1 cellular context compared by ENCODE assay signal in the genomic region with DNA sequence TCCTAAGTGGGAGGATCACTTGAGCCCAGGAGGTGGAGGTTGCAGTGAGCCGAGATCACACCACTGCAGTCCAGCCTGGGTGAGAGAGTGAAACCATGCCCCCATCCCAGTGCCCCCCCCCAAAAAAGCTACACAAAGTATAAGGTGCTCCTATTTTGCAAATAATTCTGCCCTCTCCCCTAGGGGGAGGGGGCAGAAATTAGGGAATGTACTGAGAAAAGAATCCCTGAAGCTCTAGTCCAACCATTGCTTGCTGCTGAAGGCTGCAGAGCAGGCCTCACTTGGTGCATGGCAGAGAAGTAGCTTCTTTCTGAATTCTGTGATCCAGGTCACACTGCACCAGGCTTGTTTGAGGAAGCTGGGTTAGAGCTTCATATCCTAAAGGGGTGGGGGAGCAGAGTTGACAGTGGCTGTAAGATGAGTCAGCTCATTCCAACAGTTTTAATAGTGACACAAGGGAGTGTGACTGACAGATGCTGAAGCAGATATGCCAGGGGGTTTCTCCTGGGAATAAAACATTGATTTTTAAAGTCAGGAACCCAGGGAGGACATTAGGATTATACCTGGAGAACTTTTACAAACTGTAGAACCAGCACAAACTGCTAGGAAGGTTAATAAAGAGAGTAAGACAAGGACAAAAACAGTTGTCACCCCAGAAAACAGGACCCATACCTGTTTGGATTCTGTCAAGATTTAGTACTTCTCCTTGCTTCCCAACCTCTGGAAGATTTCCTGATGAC.
A peak's percentile ranks its signal among the peaks of the same experiment; 100 is the strongest.
TF ChIP-seq lines count a peak whose summit lies in the region.

No MANE protein-coding gene starts in this region.

TF ChIP-seq in K562, 482 proteins besides CTCF, POLR2A, EP300 and RAD21 (continued from another document and continues in another):
- TF ChIP-seq, protein P1, sequence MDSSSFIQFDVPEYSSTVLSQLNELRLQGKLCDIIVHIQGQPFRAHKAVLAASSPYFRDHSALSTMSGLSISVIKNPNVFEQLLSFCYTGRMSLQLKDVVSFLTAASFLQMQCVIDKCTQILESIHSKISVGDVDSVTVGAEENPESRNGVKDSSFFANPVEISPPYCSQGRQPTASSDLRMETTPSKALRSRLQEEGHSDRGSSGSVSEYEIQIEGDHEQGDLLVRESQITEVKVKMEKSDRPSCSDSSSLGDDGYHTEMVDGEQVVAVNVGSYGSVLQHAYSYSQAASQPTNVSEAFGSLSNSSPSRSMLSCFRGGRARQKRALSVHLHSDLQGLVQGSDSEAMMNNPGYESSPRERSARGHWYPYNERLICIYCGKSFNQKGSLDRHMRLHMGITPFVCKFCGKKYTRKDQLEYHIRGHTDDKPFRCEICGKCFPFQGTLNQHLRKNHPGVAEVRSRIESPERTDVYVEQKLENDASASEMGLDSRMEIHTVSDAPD (CRISPR knock-in tag; IDR thresholded peaks at IDR 0.05): no peak
- peak; percentile 79 for TF ChIP-seq ATF7 (IDR thresholded peaks at IDR 0.05)
- TF ChIP-seq MAFF (IDR thresholded peaks at IDR 0.05; ENCODE audit: low read length): peak; percentile 97
- TF ChIP-seq STAT5A (IDR thresholded peaks at IDR 0.05; ENCODE audit: borderline replicate concordance, low read length): peak; percentile 72
- no peak for TF ChIP-seq FOXK1 (CRISPR knock-in tag; IDR thresholded peaks at IDR 0.05; ENCODE audit: borderline replicate concordance)
- TF ChIP-seq, protein P2, sequence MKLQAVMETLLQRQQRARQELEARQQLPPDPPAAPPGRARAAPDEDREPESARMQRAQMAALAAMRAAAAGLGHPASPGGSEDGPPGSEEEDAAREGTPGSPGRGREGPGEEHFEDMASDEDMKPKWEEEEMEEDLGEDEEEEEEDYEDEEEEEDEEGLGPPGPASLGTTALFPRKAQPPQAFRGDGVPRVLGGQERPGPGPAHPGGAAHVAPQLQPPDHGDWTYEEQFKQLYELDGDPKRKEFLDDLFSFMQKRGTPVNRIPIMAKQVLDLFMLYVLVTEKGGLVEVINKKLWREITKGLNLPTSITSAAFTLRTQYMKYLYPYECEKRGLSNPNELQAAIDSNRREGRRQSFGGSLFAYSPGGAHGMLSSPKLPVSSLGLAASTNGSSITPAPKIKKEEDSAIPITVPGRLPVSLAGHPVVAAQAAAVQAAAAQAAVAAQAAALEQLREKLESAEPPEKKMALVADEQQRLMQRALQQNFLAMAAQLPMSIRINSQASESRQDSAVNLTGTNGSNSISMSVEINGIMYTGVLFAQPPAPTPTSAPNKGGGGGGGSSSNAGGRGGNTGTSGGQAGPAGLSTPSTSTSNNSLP (IDR thresholded peaks at IDR 0.05; ENCODE audit: borderline replicate concordance, low read depth, low read length): peak; percentile 92
- TF ChIP-seq, protein P3, sequence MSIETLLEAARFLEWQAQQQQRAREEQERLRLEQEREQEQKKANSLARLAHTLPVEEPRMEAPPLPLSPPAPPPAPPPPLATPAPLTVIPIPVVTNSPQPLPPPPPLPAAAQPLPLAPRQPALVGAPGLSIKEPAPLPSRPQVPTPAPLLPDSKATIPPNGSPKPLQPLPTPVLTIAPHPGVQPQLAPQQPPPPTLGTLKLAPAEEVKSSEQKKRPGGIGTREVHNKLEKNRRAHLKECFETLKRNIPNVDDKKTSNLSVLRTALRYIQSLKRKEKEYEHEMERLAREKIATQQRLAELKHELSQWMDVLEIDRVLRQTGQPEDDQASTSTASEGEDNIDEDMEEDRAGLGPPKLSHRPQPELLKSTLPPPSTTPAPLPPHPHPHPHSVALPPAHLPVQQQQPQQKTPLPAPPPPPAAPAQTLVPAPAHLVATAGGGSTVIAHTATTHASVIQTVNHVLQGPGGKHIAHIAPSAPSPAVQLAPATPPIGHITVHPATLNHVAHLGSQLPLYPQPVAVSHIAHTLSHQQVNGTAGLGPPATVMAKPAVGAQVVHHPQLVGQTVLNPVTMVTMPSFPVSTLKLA (conservative IDR thresholded peaks at IDR 0.05): peak; percentile 44 to 56; a peak in 2 of 4 replicates
- TF ChIP-seq, protein P4, sequence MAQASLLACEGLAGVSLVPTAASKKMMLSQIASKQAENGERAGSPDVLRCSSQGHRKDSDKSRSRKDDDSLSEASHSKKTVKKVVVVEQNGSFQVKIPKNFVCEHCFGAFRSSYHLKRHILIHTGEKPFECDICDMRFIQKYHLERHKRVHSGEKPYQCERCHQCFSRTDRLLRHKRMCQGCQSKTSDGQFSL (CRISPR knock-in tag; IDR thresholded peaks at IDR 0.05): peak; percentile 72; the same call in 1 of the 2 replicates
- TF ChIP-seq, protein P4 (tag; IDR thresholded peaks at IDR 0.05): peak in 1 of 2 experiments; percentile 83; a peak in 2 of 4 replicates
- TF ChIP-seq ZNF589 (CRISPR knock-in tag; IDR thresholded peaks at IDR 0.05; ENCODE audit: low read depth): peak; percentile 39; the same call in 1 of the 2 replicates
- TF ChIP-seq MTA3 (IDR thresholded peaks at IDR 0.05; ENCODE audit: borderline replicate concordance): peak; percentile 72; the same call in 1 of the 2 replicates
- peak; percentile 90 for TF ChIP-seq HDAC2 (IDR thresholded peaks at IDR 0.05)
- TF ChIP-seq PHF20 (IDR thresholded peaks at IDR 0.05; ENCODE audit: partially characterized antibody): peak; percentile 23
- peak; percentile 97 for TF ChIP-seq SMARCE1 (IDR thresholded peaks at IDR 0.05)
- peak; percentile 73 for TF ChIP-seq NEUROD1 (IDR thresholded peaks at IDR 0.05; ENCODE audit: borderline replicate concordance, low read depth, low read length, partially characterized antibody)
- TF ChIP-seq TAF9B (IDR thresholded peaks at IDR 0.05; ENCODE audit: partially characterized antibody): no peak
- TF ChIP-seq, protein P5, sequence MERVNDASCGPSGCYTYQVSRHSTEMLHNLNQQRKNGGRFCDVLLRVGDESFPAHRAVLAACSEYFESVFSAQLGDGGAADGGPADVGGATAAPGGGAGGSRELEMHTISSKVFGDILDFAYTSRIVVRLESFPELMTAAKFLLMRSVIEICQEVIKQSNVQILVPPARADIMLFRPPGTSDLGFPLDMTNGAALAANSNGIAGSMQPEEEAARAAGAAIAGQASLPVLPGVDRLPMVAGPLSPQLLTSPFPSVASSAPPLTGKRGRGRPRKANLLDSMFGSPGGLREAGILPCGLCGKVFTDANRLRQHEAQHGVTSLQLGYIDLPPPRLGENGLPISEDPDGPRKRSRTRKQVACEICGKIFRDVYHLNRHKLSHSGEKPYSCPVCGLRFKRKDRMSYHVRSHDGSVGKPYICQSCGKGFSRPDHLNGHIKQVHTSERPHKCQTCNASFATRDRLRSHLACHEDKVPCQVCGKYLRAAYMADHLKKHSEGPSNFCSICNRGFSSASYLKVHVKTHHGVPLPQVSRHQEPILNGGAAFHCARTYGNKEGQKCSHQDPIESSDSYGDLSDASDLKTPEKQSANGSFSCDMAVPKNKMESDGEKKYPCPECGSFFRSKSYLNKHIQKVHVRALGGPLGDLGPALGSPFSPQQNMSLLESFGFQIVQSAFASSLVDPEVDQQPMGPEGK (CRISPR knock-in tag; IDR thresholded peaks at IDR 0.05; ENCODE audit: borderline replicate concordance): no peak
- TF ChIP-seq POLR2AphosphoS5 (IDR thresholded peaks at IDR 0.05; ENCODE audit: control insufficient read depth, insufficient read depth, low read depth, low read length): peak; percentile 61
- TF ChIP-seq, protein P6, sequence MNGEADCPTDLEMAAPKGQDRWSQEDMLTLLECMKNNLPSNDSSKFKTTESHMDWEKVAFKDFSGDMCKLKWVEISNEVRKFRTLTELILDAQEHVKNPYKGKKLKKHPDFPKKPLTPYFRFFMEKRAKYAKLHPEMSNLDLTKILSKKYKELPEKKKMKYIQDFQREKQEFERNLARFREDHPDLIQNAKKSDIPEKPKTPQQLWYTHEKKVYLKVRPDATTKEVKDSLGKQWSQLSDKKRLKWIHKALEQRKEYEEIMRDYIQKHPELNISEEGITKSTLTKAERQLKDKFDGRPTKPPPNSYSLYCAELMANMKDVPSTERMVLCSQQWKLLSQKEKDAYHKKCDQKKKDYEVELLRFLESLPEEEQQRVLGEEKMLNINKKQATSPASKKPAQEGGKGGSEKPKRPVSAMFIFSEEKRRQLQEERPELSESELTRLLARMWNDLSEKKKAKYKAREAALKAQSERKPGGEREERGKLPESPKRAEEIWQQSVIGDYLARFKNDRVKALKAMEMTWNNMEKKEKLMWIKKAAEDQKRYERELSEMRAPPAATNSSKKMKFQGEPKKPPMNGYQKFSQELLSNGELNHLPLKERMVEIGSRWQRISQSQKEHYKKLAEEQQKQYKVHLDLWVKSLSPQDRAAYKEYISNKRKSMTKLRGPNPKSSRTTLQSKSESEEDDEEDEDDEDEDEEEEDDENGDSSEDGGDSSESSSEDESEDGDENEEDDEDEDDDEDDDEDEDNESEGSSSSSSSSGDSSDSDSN (IDR thresholded peaks at IDR 0.05; ENCODE audit: borderline replicate concordance in 1 of 2, low read depth in 2 of 2, low read length in 2 of 2): peak; percentile 66 to 74; a peak in 2 of 4 replicates
- peak; percentile 72 to 84; a peak in 3 of 4 replicates for TF ChIP-seq FOXK2 (conservative IDR thresholded peaks at IDR 0.05 in 1 of 2, IDR thresholded peaks at IDR 0.05 in 1 of 2; ENCODE audit: low read depth in 2 of 2)
- peak; percentile 71 for TF ChIP-seq MTA2 (IDR thresholded peaks at IDR 0.05; ENCODE audit: low read depth)
- TF ChIP-seq, protein P7, sequence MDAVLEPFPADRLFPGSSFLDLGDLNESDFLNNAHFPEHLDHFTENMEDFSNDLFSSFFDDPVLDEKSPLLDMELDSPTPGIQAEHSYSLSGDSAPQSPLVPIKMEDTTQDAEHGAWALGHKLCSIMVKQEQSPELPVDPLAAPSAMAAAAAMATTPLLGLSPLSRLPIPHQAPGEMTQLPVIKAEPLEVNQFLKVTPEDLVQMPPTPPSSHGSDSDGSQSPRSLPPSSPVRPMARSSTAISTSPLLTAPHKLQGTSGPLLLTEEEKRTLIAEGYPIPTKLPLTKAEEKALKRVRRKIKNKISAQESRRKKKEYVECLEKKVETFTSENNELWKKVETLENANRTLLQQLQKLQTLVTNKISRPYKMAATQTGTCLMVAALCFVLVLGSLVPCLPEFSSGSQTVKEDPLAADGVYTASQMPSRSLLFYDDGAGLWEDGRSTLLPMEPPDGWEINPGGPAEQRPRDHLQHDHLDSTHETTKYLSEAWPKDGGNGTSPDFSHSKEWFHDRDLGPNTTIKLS (IDR thresholded peaks at IDR 0.05; ENCODE audit: borderline replicate concordance, low read depth): peak; percentile 19; the same call in 1 of the 2 replicates
- TF ChIP-seq, protein P8, sequence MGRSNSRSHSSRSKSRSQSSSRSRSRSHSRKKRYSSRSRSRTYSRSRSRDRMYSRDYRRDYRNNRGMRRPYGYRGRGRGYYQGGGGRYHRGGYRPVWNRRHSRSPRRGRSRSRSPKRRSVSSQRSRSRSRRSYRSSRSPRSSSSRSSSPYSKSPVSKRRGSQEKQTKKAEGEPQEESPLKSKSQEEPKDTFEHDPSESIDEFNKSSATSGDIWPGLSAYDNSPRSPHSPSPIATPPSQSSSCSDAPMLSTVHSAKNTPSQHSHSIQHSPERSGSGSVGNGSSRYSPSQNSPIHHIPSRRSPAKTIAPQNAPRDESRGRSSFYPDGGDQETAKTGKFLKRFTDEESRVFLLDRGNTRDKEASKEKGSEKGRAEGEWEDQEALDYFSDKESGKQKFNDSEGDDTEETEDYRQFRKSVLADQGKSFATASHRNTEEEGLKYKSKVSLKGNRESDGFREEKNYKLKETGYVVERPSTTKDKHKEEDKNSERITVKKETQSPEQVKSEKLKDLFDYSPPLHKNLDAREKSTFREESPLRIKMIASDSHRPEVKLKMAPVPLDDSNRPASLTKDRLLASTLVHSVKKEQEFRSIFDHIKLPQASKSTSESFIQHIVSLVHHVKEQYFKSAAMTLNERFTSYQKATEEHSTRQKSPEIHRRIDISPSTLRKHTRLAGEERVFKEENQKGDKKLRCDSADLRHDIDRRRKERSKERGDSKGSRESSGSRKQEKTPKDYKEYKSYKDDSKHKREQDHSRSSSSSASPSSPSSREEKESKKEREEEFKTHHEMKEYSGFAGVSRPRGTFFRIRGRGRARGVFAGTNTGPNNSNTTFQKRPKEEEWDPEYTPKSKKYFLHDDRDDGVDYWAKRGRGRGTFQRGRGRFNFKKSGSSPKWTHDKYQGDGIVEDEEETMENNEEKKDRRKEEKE (IDR thresholded peaks at IDR 0.05; ENCODE audit: borderline replicate concordance in 1 of 2, control insufficient read depth in 1 of 2, low read depth in 2 of 2, low read length in 1 of 2): no peak
- TF ChIP-seq FOXJ3 (CRISPR knock-in tag; IDR thresholded peaks at IDR 0.05): no peak
- TF ChIP-seq HCFC1 (IDR thresholded peaks at IDR 0.05; ENCODE audit: low read depth, low read length): no peak
